ENCODE assay signal across 8 cellular contexts in the genomic region with DNA sequence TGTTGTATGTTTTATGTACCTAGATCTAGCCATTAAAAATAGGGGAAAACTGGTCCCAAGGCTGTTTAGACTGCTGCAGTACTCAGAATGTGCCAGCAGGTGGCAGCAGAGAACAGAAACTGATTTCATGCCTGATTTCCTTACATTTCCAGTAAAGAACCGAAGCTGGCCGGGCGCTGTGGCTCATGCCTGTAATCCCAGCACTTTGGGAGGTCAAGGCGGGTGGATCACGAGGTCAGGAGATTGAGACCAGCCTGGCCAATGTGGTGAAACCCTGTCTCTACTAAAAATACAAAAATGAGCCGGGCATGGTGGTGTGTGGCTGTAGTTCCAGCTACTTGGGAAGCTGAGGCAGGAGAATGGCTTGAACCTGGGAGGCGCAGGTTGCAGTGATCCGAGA. TPM values are rescaled to one million over a fixed set of nuclear protein-coding genes. Genes with fewer than 3 reads are reported as not detected.
A peak's percentile ranks its signal among the peaks of the same experiment; 100 is the strongest.
DNase-seq lines count a peak whose midpoint lies in the region; ATAC-seq and TF ChIP-seq lines count a peak whose summit lies in the region.
"Not testable (repeated sequence)": the region's sequence is repeated elsewhere in the genome, so short reads cannot be mapped to it uniquely, and the experiment has no call there.

No MANE protein-coding gene starts in this region.

- peak; percentile 88 for TF ChIP-seq RAD21 in Ishikawa (IDR thresholded peaks at IDR 0.05; ENCODE audit: low read depth)

- TF ChIP-seq EP300 in Ishikawa (IDR thresholded peaks at IDR 0.05; ENCODE audit: borderline replicate concordance) = not testable (repeated sequence)

- not testable (repeated sequence) for H3K27ac ChIP-seq in right lobe of liver

- H3K27me3 Mint-ChIP-seq in activated CD8-positive, alpha-beta memory T cell treated with anti-CD3 and anti-CD28 coated beads, Interleukin-2, amount 10 ng/mL, durations not matched to agents 7 days and 5 days = not testable (repeated sequence)

- TF ChIP-seq POLR2A in right lobe of liver (IDR thresholded peaks at IDR 0.05) = not testable (repeated sequence)

- peak; percentile 81 for TF ChIP-seq CTCF in BJ (IDR thresholded peaks at IDR 0.05; ENCODE audit: insufficient read depth, low read depth, low read length)
- TF ChIP-seq CTCF in right lobe of liver (IDR thresholded peaks at IDR 0.05) = peak; percentile 91 to 98 (median 94)

- H3K36me3 ChIP-seq in BJ (ENCODE audit: control insufficient read depth, insufficient read depth, low read length); right lobe of liver: not testable (repeated sequence)

- POLR2A ChIA-PET in BJ (lab: Charles Lee) = not testable (repeated sequence)

- CTCF ChIA-PET in BJ (lab: Yijun Ruan, JAX) = interaction anchor here (0.6 to 3.9 kb wide), 60 partner anchors 9 to 1310 kb away, joined by 3 to 35 read pairs (median 5); a partner anchor contains a TSS
- CTCF ChIA-PET in activated CD8-positive, alpha-beta memory T cell treated with anti-CD3 and anti-CD28 coated beads, Interleukin-2, amount 10 ng/mL, durations not matched to agents 7 days and 5 days (lab: Charles Lee) = interaction anchor here (0.8 to 3.4 kb wide), 31 partner anchors 9 to 1208 kb away, joined by 3 to 43 read pairs (median 5); no protein-coding TSS in a partner anchor

- H3K9me3 ChIP-seq in right lobe of liver = not testable (repeated sequence)

- ATAC-seq in GM19395 (IDR thresholded peaks at IDR 0.05; ENCODE audit: unreplicated experiment) (peak; percentile 73), right lobe of liver (peak; percentile 95 to 99 (median 98))
- peak; percentile 33 for ATAC-seq in activated CD8-positive, alpha-beta memory T cell treated with anti-CD3 and anti-CD28 coated beads, Interleukin-2, amount 10 ng/mL, durations not matched to agents 7 days and 5 days

- not testable (repeated sequence) for H3K4me3 Mint-ChIP-seq in activated CD8-positive, alpha-beta memory T cell treated with anti-CD3 and anti-CD28 coated beads, Interleukin-2, amount 10 ng/mL, durations not matched to agents 7 days and 5 days

- not testable (repeated sequence) for H3K4me1 Mint-ChIP-seq in activated CD8-positive, alpha-beta memory T cell treated with anti-CD3 and anti-CD28 coated beads, Interleukin-2, amount 10 ng/mL, durations not matched to agents 7 days and 5 days

- H3K4me3 ChIP-seq in BJ (ENCODE audit: low read depth, low read length); right lobe of liver: not testable (repeated sequence)

- not testable (repeated sequence) for H3K4me1 ChIP-seq in right lobe of liver

- DNase-seq in BJ (ENCODE audit: low read depth) = not testable (repeated sequence)
- DNase-seq in OCI-M2 (lab: John Stamatoyannopoulos, UW; ENCODE audit: unreplicated experiment) = peak; percentile 43
- DNase-seq in activated CD8-positive, alpha-beta memory T cell treated with anti-CD3 and anti-CD28 coated beads, Interleukin-2, amount 10 ng/mL, durations not matched to agents 7 days and 5 days = peak; percentile 71
- DNase-seq in effector CD8-positive, alpha-beta T cell (lab: John Stamatoyannopoulos, UW) = peak; percentile 64
- DNase-seq in right lobe of liver = peak; percentile 73 to 78 (median 75)
- DNase-seq in stimulated activated CD4-positive, alpha-beta T cell treated with anti-CD3 and anti-CD28 coated beads, Interleukin-4, amount 100 ng/mL, for 24 hours = peak; percentile 79

- H3K36me3 Mint-ChIP-seq in activated CD8-positive, alpha-beta memory T cell treated with anti-CD3 and anti-CD28 coated beads, Interleukin-2, amount 10 ng/mL, durations not matched to agents 7 days and 5 days = not testable (repeated sequence)

- not testable (repeated sequence) for H3K9me3 Mint-ChIP-seq in activated CD8-positive, alpha-beta memory T cell treated with anti-CD3 and anti-CD28 coated beads, Interleukin-2, amount 10 ng/mL, durations not matched to agents 7 days and 5 days (ENCODE audit: low read depth)

- H3K27ac Mint-ChIP-seq in activated CD8-positive, alpha-beta memory T cell treated with anti-CD3 and anti-CD28 coated beads, Interleukin-2, amount 10 ng/mL, durations not matched to agents 7 days and 5 days = not testable (repeated sequence)

- not testable (repeated sequence) for H3K27me3 ChIP-seq in BJ (ENCODE audit: control insufficient read depth, insufficient read depth, low read length); right lobe of liver

- 11% methylated on average over 8 of the region's 8 CpGs for WGBS in right lobe of liver (ENCODE audit: insufficient coverage, low coverage, low lambda C conversion rate, missing lambda C conversion rate)

- intact Hi-C loops in right lobe of liver (cut with DNase I) = loop anchor here in 1 of 2 donors (10.0 kb wide), 1 partner anchor 169 kb away; no protein-coding TSS in a partner anchor

RNA-seq across cellular contexts. Expression of a gene that starts 59.8 kb away (rescaled TPM):
- 149 and 181 TPM in 2 replicates for polyA plus RNA-seq in BJ (2011; rRNA removed)
- 248 and 319 TPM in 2 replicates for polyA minus RNA-seq in BJ (2011; rRNA and poly(A)+ RNA removed)
- 1 to 10 TPM; 4.2 to 9.3 TPM for total RNA-seq in activated CD8-positive, alpha-beta memory T cell treated with anti-CD3 and anti-CD28 coated beads, Interleukin-2, amount 10 ng/mL, durations not matched to agents 7 days and 5 days
- total RNA-seq in right lobe of liver = 10 to 100 TPM; 42.3 to 60.2 (median 51.1) TPM

Comparison
In these comparisons a context has a peak if more than half of its experiments do, and no peak if none do; other contexts are left out.
1. ATAC-seq: peak in every context shown above with its lines; median percentile 98 in right lobe of liver; 73 in GM19395; 33 in activated CD8-positive, alpha-beta memory T cell treated with anti-CD3 and anti-CD28 coated beads, Interleukin-2, amount 10 ng/mL, durations not matched to agents 7 days and 5 days.
2. RNA of a gene that starts 59.8 kb away (total RNA-seq): 42.3 to 60.2 TPM in right lobe of liver; 4.2 to 9.3 TPM in activated CD8-positive, alpha-beta memory T cell treated with anti-CD3 and anti-CD28 coated beads, Interleukin-2, amount 10 ng/mL, durations not matched to agents 7 days and 5 days; every median in the first group is over 4 times any median in the second.